Comparison of ENCODE assay signal across 8 cellular contexts in genomic region chr5:172834570-172835245, GRCh38. TPM values are rescaled to one million over a fixed set of nuclear protein-coding genes. Genes with fewer than 3 reads are reported as not detected.
A peak's percentile ranks its signal among the peaks of the same experiment; 100 is the strongest.
DNase-seq lines count a peak whose midpoint lies in the region; ATAC-seq and TF ChIP-seq lines count a peak whose summit lies in the region.

No MANE protein-coding gene starts in this region.

- H2AFZ ChIP-seq in OCI-LY1 (ENCODE audit: low read length): no peak overlapping the region

- H4K20me1 ChIP-seq in OCI-LY1 (ENCODE audit: insufficient read depth, low read length): no peaks in the 10 kb centered on the region

- H3K4me1 ChIP-seq in OCI-LY1 (ENCODE audit: insufficient read depth, low read length, severe bottlenecking): peaks cover 46% of the 10 kb centered on the region
- H3K4me1 ChIP-seq in colonic mucosa: peaks cover 27% of the 10 kb centered on the region
- H3K4me1 ChIP-seq in liver (ENCODE audit: control insufficient read depth in 4 of 4, insufficient read depth in 4 of 4, low read length in 3 of 4): peaks cover 8 to 49% (median 30%) of the 10 kb centered on the region in 4 donors
- peaks cover 28 to 43% of the 10 kb centered on the region in 2 donors for H3K4me1 ChIP-seq in thyroid gland

- 0 out of 2 replicates have a peak, but pooled peaks cover 4% of the 10 kb centered on the region for H3K36me3 ChIP-seq in OCI-LY1 (ENCODE audit: insufficient read depth, low read length)
- no peaks in the 10 kb centered on the region for H3K36me3 ChIP-seq in colonic mucosa
- no peaks in the 10 kb centered on the region for H3K36me3 ChIP-seq in liver (ENCODE audit: control insufficient read depth in 4 of 4, insufficient read depth in 3 of 4, low read depth in 1 of 4, low read length in 3 of 4)
- H3K36me3 ChIP-seq in thyroid gland: no peaks in the 10 kb centered on the region

- H3K79me2 ChIP-seq in OCI-LY1 (ENCODE audit: insufficient read depth, low read length): peaks cover 22% of the 10 kb centered on the region

- H3K9me3 ChIP-seq in OCI-LY1 (ENCODE audit: low read length): no peaks in the 10 kb centered on the region
- H3K9me3 ChIP-seq in colonic mucosa: no peaks in the 10 kb centered on the region
- no peaks in the 10 kb centered on the region for H3K9me3 ChIP-seq in liver (ENCODE audit: control insufficient read depth in 4 of 4, low read length in 3 of 4)
- no peaks in the 10 kb centered on the region for H3K9me3 ChIP-seq in thyroid gland

- ATAC-seq in HG03520 (IDR thresholded peaks at IDR 0.05; ENCODE audit: unreplicated experiment): no peak

- intact Hi-C loops in colonic mucosa (cut with DNase I) (no loop called here), thyroid gland (cut with DNase I) (no loop called here)

- TF ChIP-seq CTCF in OCI-LY1 (IDR thresholded peaks at IDR 0.05; ENCODE audit: low read length) (no peak), colonic mucosa (IDR thresholded peaks at IDR 0.05) (no peak), liver (IDR thresholded peaks at IDR 0.05; ENCODE audit: low read depth, low read length, missing input control) (no peak), thyroid gland (IDR thresholded peaks at IDR 0.05) (no peak)

- no peaks in the 10 kb centered on the region for H3K9me2 ChIP-seq in OCI-LY1 (ENCODE audit: low read depth, low read length)

- peak; percentile 52 for DNase-seq in DMS53 (lab: John Stamatoyannopoulos, UW)
- no peak for DNase-seq in DMS53 treated with DMSO at 0.1 percent for 48 hours (lab: John Stamatoyannopoulos, UW; ENCODE audit: unreplicated experiment)
- DNase-seq in colonic mucosa: no peak
- DNase-seq in thyroid gland: no peak
- DNase-seq in NCI-H2107 (lab: John Stamatoyannopoulos, UW): no peak

- no peaks in the 10 kb centered on the region for H3K27me3 ChIP-seq in OCI-LY1 (ENCODE audit: insufficient read depth, low read length)
- no peaks in the 10 kb centered on the region for H3K27me3 ChIP-seq in colonic mucosa
- H3K27me3 ChIP-seq in liver (ENCODE audit: control insufficient read depth in 4 of 4, insufficient read depth in 4 of 4, low read length in 3 of 4): no peaks in the 10 kb centered on the region
- H3K27me3 ChIP-seq in thyroid gland: no peaks in the 10 kb centered on the region

- 2% methylated on average over 19 of the region's 19 CpGs for WGBS in liver
- WGBS in thyroid gland, 2 donors: 0 to 1% methylated on average over 9 to 10 of the region's 19 CpGs

- no peak for TF ChIP-seq RAD21 in liver (IDR thresholded peaks at IDR 0.05)

- H3K27ac ChIP-seq in OCI-LY1 (ENCODE audit: low read depth, low read length, poor library complexity, severe bottlenecking) (peak overlapping the region; percentile 93), colonic mucosa (peak overlapping the region; percentile 86), liver (ENCODE audit: low read depth in 1 of 2, low read length in 2 of 2) (peak overlapping the region; percentile 84 to 97), thyroid gland (peak overlapping the region; percentile 84 to 93 (median 86))

- H3K4me3 ChIP-seq in OCI-LY1 (ENCODE audit: low read depth, low read length, poor library complexity, severe bottlenecking) (peak overlapping the region; percentile 95), colonic mucosa (peak overlapping the region; percentile 83), liver (ENCODE audit: low read depth in 1 of 3, low read length in 3 of 3) (peak overlapping the region; percentile 65 to 84 (median 74)), thyroid gland (replicated peaks in 1 of 3) (peak overlapping the region; percentile 64 to 92 (median 83))

- H3K4me2 ChIP-seq in OCI-LY1 (ENCODE audit: low read length): peak overlapping the region; percentile 87

- TF ChIP-seq POLR2A in thyroid gland (IDR thresholded peaks at IDR 0.05): no peak

- H3F3A ChIP-seq in OCI-LY1 (ENCODE audit: insufficient read depth, low read length): no peaks in the 10 kb centered on the region

- H3K9ac ChIP-seq in OCI-LY1 (ENCODE audit: low read length) (peak overlapping the region; percentile 87), colonic mucosa (ENCODE audit: low read depth in 2 of 2, low read length in 2 of 2) (peak overlapping the region; percentile 80 to 95), liver (ENCODE audit: low read depth in 1 of 2, low read length in 2 of 2) (peak overlapping the region; percentile 73 to 90)

TF ChIP-seq in liver, 16 proteins besides CTCF, POLR2A, EP300 and RAD21:
- no peak for TF ChIP-seq GABPA (IDR thresholded peaks at IDR 0.05 in 1 of 2, conservative IDR thresholded peaks at IDR 0.05 in 1 of 2)
- no peak for TF ChIP-seq HNF4A (conservative IDR thresholded peaks at IDR 0.05)
- TF ChIP-seq ATF3 (IDR thresholded peaks at IDR 0.05): no peak
- TF ChIP-seq EGR1 (IDR thresholded peaks at IDR 0.05; ENCODE audit: low read depth in 2 of 2): no peak
- no peak for TF ChIP-seq ZBTB33 (IDR thresholded peaks at IDR 0.05)
- TF ChIP-seq JUND (IDR thresholded peaks at IDR 0.05): no peak
- no peak for TF ChIP-seq RXRA (IDR thresholded peaks at IDR 0.05)
- TF ChIP-seq HNF4G (IDR thresholded peaks at IDR 0.05): no peak
- TF ChIP-seq FOXA1 (IDR thresholded peaks at IDR 0.05): no peak
- TF ChIP-seq TAF1 (conservative IDR thresholded peaks at IDR 0.05): no peak
- no peak for TF ChIP-seq YY1 (IDR thresholded peaks at IDR 0.05)
- TF ChIP-seq FOXA2 (IDR thresholded peaks at IDR 0.05): no peak
- TF ChIP-seq REST (IDR thresholded peaks at IDR 0.05): no peak
- no peak for TF ChIP-seq NR2F2 (IDR thresholded peaks at IDR 0.05)
- TF ChIP-seq MAX (IDR thresholded peaks at IDR 0.05): no peak
- TF ChIP-seq SP1 (IDR thresholded peaks at IDR 0.05): no peak

RNA-seq across cellular contexts. Expression of gene ERGIC1, which starts 0.7 kb away (rescaled TPM):
- total RNA-seq in colonic mucosa (100 to 1,000 TPM; 173 to 191 TPM), liver (100 to 1,000 TPM in 1 of 2 donors, 10 to 100 TPM in 1; 45.4 to 149 TPM), thyroid gland (100 to 1,000 TPM; 156 to 214 (median 175) TPM)
- polyA plus RNA-seq in liver: 100 to 1,000 TPM in 1 of 2 donors, 10 to 100 TPM in 1; 53.1 to 155 TPM
